In the genomic region with DNA sequence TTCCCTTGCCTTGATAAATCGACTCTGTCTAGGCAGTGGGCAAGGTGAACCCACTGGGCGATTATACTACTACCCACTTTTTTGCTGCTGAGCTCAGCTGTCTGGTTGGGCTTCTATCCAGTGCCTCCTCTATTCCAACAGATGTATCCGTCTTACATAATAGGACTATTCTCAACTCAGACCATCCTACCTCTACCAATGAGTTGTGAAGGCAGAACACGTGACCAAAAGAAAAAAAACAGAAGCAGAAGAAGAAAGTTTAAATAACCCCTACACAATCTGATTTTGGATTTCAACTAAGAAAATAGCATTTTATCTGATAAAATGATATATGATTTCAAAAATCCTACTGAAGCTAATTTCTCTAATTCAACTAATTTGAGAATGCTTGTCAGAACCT, we compare ENCODE assay signal across 8 cellular contexts. TPM values are rescaled to one million over a fixed set of nuclear protein-coding genes. Genes with fewer than 3 reads are reported as not detected.
"Had no signal": no experiment of that assay in that cellular context is flagged by ENCODE, and none has a peak within 500 bp of the region (broad histone marks: within the 10 kb centered on the region; RNA-seq: fewer than 3 reads in every experiment).

No MANE protein-coding gene starts in this region.

- H3K27ac ChIP-seq: GM23248 had no signal

- DNase-seq: GM23248, GOT3, H7, HCEC 1CT, IMR-90, KBM-7 had no signal

- H3K4me3 ChIP-seq: GM23248 had no signal

- H3K9ac ChIP-seq: GM23248 had no signal

- H2AFZ ChIP-seq: GM23248 had no signal

- FAIRE-seq: HTR-8/SVneo had no signal

RNA-seq across cellular contexts. Expression of a gene that starts 16.2 kb away (rescaled TPM):
- total RNA-seq: GM23248, H7, HT-29, IMR-90 had no signal
